In the genomic region with DNA sequence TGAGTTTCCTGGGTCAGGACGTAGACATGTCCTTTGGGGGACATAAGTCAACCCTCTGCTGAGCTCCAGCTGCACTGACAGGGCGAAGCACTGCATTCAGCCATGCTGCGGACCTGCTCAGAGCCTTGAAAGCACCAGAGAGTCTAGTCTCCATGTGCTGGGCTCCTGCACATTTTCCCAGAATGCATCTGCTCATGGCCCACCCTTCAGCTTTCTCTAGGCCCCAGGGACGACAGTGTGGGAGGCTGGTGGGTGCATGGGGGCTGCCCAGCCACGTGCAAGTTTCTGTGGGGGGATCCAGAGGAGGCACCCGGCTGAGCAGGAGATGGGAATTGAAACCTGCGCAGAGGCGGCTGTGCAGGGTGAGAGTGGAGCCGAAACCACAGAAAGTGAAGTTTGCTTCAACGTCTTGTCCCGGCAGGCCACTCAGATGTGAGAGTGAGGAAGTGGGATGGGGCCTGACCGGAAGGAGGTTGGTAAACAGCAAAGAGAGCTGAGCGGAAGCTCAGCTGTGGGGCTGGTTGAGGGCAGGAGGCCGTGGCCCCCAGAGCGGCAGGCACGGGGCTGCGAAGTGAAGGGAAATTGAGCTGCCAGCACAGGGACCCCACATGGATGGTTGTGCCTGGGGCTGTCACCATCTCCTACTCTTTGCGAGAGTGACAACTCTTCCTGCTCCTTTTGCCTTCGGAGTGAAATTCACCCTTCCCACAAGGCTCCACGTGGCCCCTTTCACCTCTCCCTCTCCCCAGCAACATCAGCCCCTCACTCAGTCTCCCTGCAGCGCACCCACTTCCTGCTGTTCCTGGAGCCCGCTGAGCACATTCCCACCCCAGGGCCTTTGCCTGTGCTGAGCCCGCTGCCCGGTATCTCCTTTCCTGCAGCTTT, we compare ENCODE assay signal across 8 cellular contexts. TPM values are rescaled to one million over a fixed set of nuclear protein-coding genes. Genes with fewer than 3 reads are reported as not detected.
DNase-seq lines count a peak whose midpoint lies in the region; ATAC-seq and TF ChIP-seq lines count a peak whose summit lies in the region.

No MANE protein-coding gene starts in this region.

- no peak for TF ChIP-seq EP300 in upper lobe of left lung (IDR thresholded peaks at IDR 0.05)

- no peaks in the 10 kb centered on the region for H3K9me2 ChIP-seq in hepatocyte (replicated peaks; ENCODE audit: insufficient read depth)

- peaks cover 2% of the 10 kb centered on the region for H3K9me3 ChIP-seq in KOPT-K1 (ENCODE audit: insufficient read depth, low read length, poor library complexity, severe bottlenecking)
- H3K9me3 ChIP-seq in liver (ENCODE audit: control insufficient read depth in 4 of 4, low read length in 3 of 4): peaks cover 0 to 3% (median 0%) of the 10 kb centered on the region in 4 donors
- H3K9me3 ChIP-seq in upper lobe of left lung: no peaks in the 10 kb centered on the region
- no peaks in the 10 kb centered on the region for H3K9me3 ChIP-seq in hepatocyte (ENCODE audit: low read depth)

- no peak overlapping the region for H2AFZ ChIP-seq in hepatocyte

- H3K4me1 ChIP-seq in liver (ENCODE audit: control insufficient read depth in 4 of 4, insufficient read depth in 4 of 4, low read length in 3 of 4) (no peaks in the 10 kb centered on the region), upper lobe of left lung (peaks cover 16 to 23% (median 18%) of the 10 kb centered on the region in 4 donors), hepatocyte (ENCODE audit: insufficient read depth) (no peaks in the 10 kb centered on the region)

- no peak overlapping the region for H3K4me2 ChIP-seq in hepatocyte

- no peak for TF ChIP-seq CTCF in GM12865 (IDR thresholded peaks at IDR 0.05; ENCODE audit: insufficient read depth, low read depth, low read length, missing control alignments)
- TF ChIP-seq CTCF in liver (IDR thresholded peaks at IDR 0.05; ENCODE audit: low read depth, low read length, missing input control): no peak
- TF ChIP-seq CTCF in upper lobe of left lung (IDR thresholded peaks at IDR 0.05): no peak
- TF ChIP-seq CTCF in hepatocyte (IDR thresholded peaks at IDR 0.05; ENCODE audit: poor library complexity): no peak

- 50% methylated on average over 24 of the region's 24 CpGs for WGBS in liver
- 21 to 27% methylated on average over 23 to 24 of the region's 24 CpGs for WGBS in upper lobe of left lung, 2 donors
- 81% methylated on average over 24 of the region's 24 CpGs for WGBS in hepatocyte (ENCODE audit: low lambda C conversion rate, missing lambda C conversion rate)

- TF ChIP-seq POLR2A in upper lobe of left lung (IDR thresholded peaks at IDR 0.05): peak in 1 of 4 donors; percentile 35

- peak; percentile 97 for DNase-seq in GM12865 (ENCODE audit: low read depth)
- DNase-seq in activated T-cell treated with anti-CD3 and anti-CD28 coated beads, Interleukin-2, amount 50 U/mL, for 1 hour: peak; percentile 29
- DNase-seq in upper lobe of left lung: peak; percentile 79 to 84
- DNase-seq in hepatocyte (ENCODE audit: low spot score): no peak
- no peak for DNase-seq in SHP77 treated with DMSO at 0.1 percent for 48 hours (lab: John Stamatoyannopoulos, UW)

- no peaks in the 10 kb centered on the region for H3K79me2 ChIP-seq in hepatocyte

- H3K27me3 ChIP-seq in liver (ENCODE audit: control insufficient read depth in 4 of 4, insufficient read depth in 4 of 4, low read length in 3 of 4): no peaks in the 10 kb centered on the region
- H3K27me3 ChIP-seq in upper lobe of left lung: no peaks in the 10 kb centered on the region
- H3K27me3 ChIP-seq in hepatocyte: no peaks in the 10 kb centered on the region

- no peak for TF ChIP-seq RAD21 in liver (IDR thresholded peaks at IDR 0.05)

- H4K20me1 ChIP-seq in hepatocyte (ENCODE audit: insufficient read depth, poor library complexity, severe bottlenecking): no peaks in the 10 kb centered on the region

- peaks cover 23% of the 10 kb centered on the region for H3K36me3 ChIP-seq in KOPT-K1 (ENCODE audit: insufficient read depth, low read length)
- peaks cover 0 to 2% (median 0%) of the 10 kb centered on the region in 4 donors for H3K36me3 ChIP-seq in liver (ENCODE audit: control insufficient read depth in 4 of 4, insufficient read depth in 3 of 4, low read depth in 1 of 4, low read length in 3 of 4)
- H3K36me3 ChIP-seq in upper lobe of left lung: peaks cover 4 to 23% (median 11%) of the 10 kb centered on the region in 4 donors
- no peaks in the 10 kb centered on the region for H3K36me3 ChIP-seq in hepatocyte (replicated peaks; ENCODE audit: insufficient read depth, low read depth)

- no peak overlapping the region for H3K9ac ChIP-seq in liver (ENCODE audit: low read depth in 1 of 2, low read length in 2 of 2)

- ATAC-seq in GM21528 (IDR thresholded peaks at IDR 0.05; ENCODE audit: low FRiP score, unreplicated experiment): peak; percentile 77
- ATAC-seq in upper lobe of left lung (ENCODE audit: low FRiP score in 2 of 2): peak; percentile 76 to 80

- H3K27ac ChIP-seq in KOPT-K1 (ENCODE audit: low read depth, low read length, poor library complexity, severe bottlenecking) (peak overlapping the region; percentile 91), liver (ENCODE audit: low read depth in 1 of 2, low read length in 2 of 2) (peak overlapping the region; percentile 32 to 48), upper lobe of left lung (peak overlapping the region; percentile 68 to 80 (median 76)), hepatocyte (no peak overlapping the region)

- H3K4me3 ChIP-seq in GM12865 (ENCODE audit: low read depth, low read length) (peak overlapping the region; percentile 34), liver (ENCODE audit: low read depth in 1 of 3, low read length in 3 of 3) (no peak overlapping the region), upper lobe of left lung (peak overlapping the region in 2 of 4 donors; percentile 1 to 25), hepatocyte (no peak overlapping the region)

TF ChIP-seq in liver, 16 proteins besides CTCF, POLR2A, EP300 and RAD21:
- TF ChIP-seq FOXA1 (IDR thresholded peaks at IDR 0.05) (no peak), GABPA (IDR thresholded peaks at IDR 0.05 in 1 of 2, conservative IDR thresholded peaks at IDR 0.05 in 1 of 2) (peak in 1 of 2 donors; percentile 32)
- TF ChIP-seq, protein P1, sequence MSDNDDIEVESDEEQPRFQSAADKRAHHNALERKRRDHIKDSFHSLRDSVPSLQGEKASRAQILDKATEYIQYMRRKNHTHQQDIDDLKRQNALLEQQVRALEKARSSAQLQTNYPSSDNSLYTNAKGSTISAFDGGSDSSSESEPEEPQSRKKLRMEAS (IDR thresholded peaks at IDR 0.05): peak; percentile 56

RNA-seq across cellular contexts. Expression of gene PGLS, which starts 11.8 kb away (rescaled TPM):
- 10 to 100 TPM; 16.9 to 25.7 TPM for total RNA-seq in liver
- 10 to 100 TPM; 32.8 to 62.2 TPM for polyA plus RNA-seq in liver
- total RNA-seq in upper lobe of left lung: 100 to 1,000 TPM in 3 of 6 donors, 10 to 100 TPM in 3; 50.6 to 117 (median 99.7) TPM
- total RNA-seq in hepatocyte: 89.9 and 94.4 TPM in 2 replicates
- 98.7 and 122 TPM in 2 replicates for polyA plus RNA-seq in hepatocyte

RNA-seq across cellular contexts. Expression of gene COLGALT1, which starts 32.2 kb away (rescaled TPM):
- 10 to 100 TPM; 22.4 to 32.2 TPM for total RNA-seq in liver
- polyA plus RNA-seq in liver: 10 to 100 TPM; 14.4 to 22.5 TPM
- total RNA-seq in upper lobe of left lung: 100 to 1,000 TPM in 4 of 6 donors, 10 to 100 TPM in 2; 58.3 to 151 (median 116) TPM
- total RNA-seq in hepatocyte: 55.4 and 61.3 TPM in 2 replicates
- polyA plus RNA-seq in hepatocyte: 54.9 and 58.9 TPM in 2 replicates

RNA-seq across cellular contexts. Expression of gene SLC27A1, which starts 52.9 kb away (rescaled TPM):
- total RNA-seq in liver (1 to 10 TPM; 3.5 to 7.4 TPM), upper lobe of left lung (10 to 100 TPM; 21.0 to 88.0 (median 30.8) TPM), hepatocyte (6.2 and 8.7 TPM in 2 replicates)
- polyA plus RNA-seq in liver (1 to 10 TPM; 2.4 to 4.4 TPM), hepatocyte (8.6 and 10.9 TPM in 2 replicates)

Comparison
In these comparisons a context has a peak if more than half of its experiments do, and no peak if none do; other contexts are left out.
1. DNase-seq: peak in GM12865 (single experiment), activated T-cell treated with anti-CD3 and anti-CD28 coated beads, Interleukin-2, amount 50 U/mL, for 1 hour (single experiment) and upper lobe of left lung (2 of 2); none in hepatocyte (single experiment) and SHP77 treated with DMSO at 0.1 percent for 48 hours (single experiment).